In the genomic region with DNA sequence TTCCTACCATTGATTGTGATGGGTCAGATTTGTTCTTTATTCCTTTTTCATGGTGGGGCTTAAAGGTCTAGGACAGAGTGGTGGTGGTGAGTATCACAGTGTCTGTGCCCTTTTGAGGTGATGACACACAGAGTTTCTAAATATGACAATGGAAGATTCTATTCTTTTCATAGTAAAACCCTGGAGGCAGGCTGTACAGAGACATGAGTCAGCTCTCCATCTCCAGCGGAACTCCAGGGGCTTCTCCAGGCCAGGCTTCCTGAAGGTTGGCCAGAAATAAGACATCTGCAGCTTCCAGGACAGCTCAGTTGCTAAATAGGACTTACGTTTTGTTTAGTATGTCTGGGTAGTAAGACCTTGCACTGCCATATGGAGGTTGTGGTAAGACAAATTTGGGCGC, we compare ENCODE assay signal across 18 cellular contexts.
DNase-seq lines count a peak whose midpoint lies in the region; ATAC-seq and TF ChIP-seq lines count a peak whose summit lies in the region.
"Had no signal": no experiment of that assay in that cellular context is flagged by ENCODE, and none has a peak within 500 bp of the region (broad histone marks: within the 10 kb centered on the region; RNA-seq: fewer than 3 reads in every experiment).

No MANE protein-coding gene starts in this region.

- BruUV-seq in IMR-90 (replicated peaks; lab: Mats Ljungman, UMichigan), result no TSS peak

- H4K8ac ChIP-seq in IMR-90 (ENCODE audit: low read depth in 2 of 2, low read length in 2 of 2), result no peak overlapping the region

- H4K91ac ChIP-seq in IMR-90 (ENCODE audit: insufficient read depth, low read depth, low read length), result no peak overlapping the region

- POLR2A ChIA-PET in IMR-90 (lab: Charles Lee; ENCODE audit: unreplicated experiment), result interaction anchor here (0.7 kb wide), 1 partner anchor 92 kb away, joined by 4 read pairs; no protein-coding TSS in a partner anchor
- POLR2A ChIA-PET in CD4-positive, alpha-beta memory T cell (lab: Charles Lee; ENCODE audit: partially characterized antibody), result no interaction called here

- H3K4me1 ChIP-seq in IMR-90 (ENCODE audit: control insufficient read depth, insufficient read depth, low read length), result peaks cover 5% of the 10 kb centered on the region
- peaks cover 4% of the 10 kb centered on the region for H3K4me1 ChIP-seq in right cardiac atrium (ENCODE audit: control insufficient read depth, insufficient read depth, low read length)
- H3K4me1 ChIP-seq in CD4-positive, alpha-beta memory T cell (ENCODE audit: insufficient read depth, low read length), result no peaks in the 10 kb centered on the region
- H3K4me1 ChIP-seq: colonic mucosa had no signal

- no peak overlapping the region for H3K9ac ChIP-seq in IMR-90 (ENCODE audit: low read depth, low read length)

- H3K18ac ChIP-seq in IMR-90 (ENCODE audit: low read depth, low read length), result peak overlapping the region; percentile 26; the same call in 1 of the 2 replicates

- H4K5ac ChIP-seq in IMR-90 (ENCODE audit: low read depth, low read length), result no peak overlapping the region

- H3K4me3 ChIP-seq in AG10803 (ENCODE audit: low read length), result no peak overlapping the region
- H3K4me3 ChIP-seq in IMR-90 (ENCODE audit: insufficient read depth, low read depth, low read length), result no peak overlapping the region
- H3K4me3 ChIP-seq in right cardiac atrium (ENCODE audit: low read length), result no peak overlapping the region
- H3K4me3 ChIP-seq in CD4-positive, alpha-beta memory T cell (ENCODE audit: low read length in 2 of 2), result no peak overlapping the region
- H3K4me3 ChIP-seq: colonic mucosa had no signal

- no peak overlapping the region for H3K56ac ChIP-seq in IMR-90 (ENCODE audit: extremely low read depth, insufficient read depth, low read length)

- ATAC-seq in IMR-90 (ENCODE audit: low read depth) (peak; percentile 76), right cardiac atrium (peak in 1 of 2 donors; percentile 55), GM21717 (IDR thresholded peaks at IDR 0.05; ENCODE audit: unreplicated experiment) (no peak)
- ATAC-seq: T-helper 17 cell had no signal

- no peak overlapping the region for H2AK9ac ChIP-seq in IMR-90 (replicated peaks; ENCODE audit: low read depth, low read length, poor library complexity)

- H3K14ac ChIP-seq in IMR-90 (replicated peaks; ENCODE audit: low read depth, low read length), result no peak overlapping the region; the same call in 1 of the 2 replicates

- no peak for TF ChIP-seq POLR2A in IMR-90 (IDR thresholded peaks at IDR 0.05; ENCODE audit: low read depth, low read length)

- TF ChIP-seq RAD21 in IMR-90 (IDR thresholded peaks at IDR 0.05; ENCODE audit: low read length), result no peak

- H4K20me1 ChIP-seq in IMR-90 (ENCODE audit: insufficient read depth, low read length), result no peaks in the 10 kb centered on the region

- WGBS in IMR-90 (ENCODE audit: extremely low coverage in 2 of 2, insufficient read length in 1 of 2), 2 experiments, result no CpG with 5 or more reads among the region's 3 CpGs
- WGBS in right cardiac atrium, result 70% methylated on average over 3 of the region's 3 CpGs

- H3K36me3 ChIP-seq in IMR-90 (ENCODE audit: control insufficient read depth, insufficient read depth, low read length), result no peaks in the 10 kb centered on the region
- no peaks in the 10 kb centered on the region for H3K36me3 ChIP-seq in CD4-positive, alpha-beta memory T cell (ENCODE audit: insufficient read depth, low read length)
- H3K36me3 ChIP-seq: colonic mucosa, WERI-Rb-1 had no signal

- H3K27me3 Mint-ChIP-seq in CD4-positive, alpha-beta memory T cell, result no peaks in the 10 kb centered on the region

- no peaks in the 10 kb centered on the region for H3K9me3 Mint-ChIP-seq in CD4-positive, alpha-beta memory T cell
- H3K9me3 Mint-ChIP-seq: H9 had no signal

- H3K4ac ChIP-seq in IMR-90 (ENCODE audit: low read depth, low read length), result no peak overlapping the region

- intact Hi-C loops in IMR-90 (cut with micrococcal nuclease), result loop anchor here (10.0 kb wide), 1 partner anchor 142 kb away; no protein-coding TSS in a partner anchor
- intact Hi-C loops in right cardiac atrium (cut with DNase I), result no loop called here
- intact Hi-C loops in CD4-positive, alpha-beta memory T cell (cut with micrococcal nuclease), result no loop called here

- peaks cover 7% of the 10 kb centered on the region; the same call in 1 of the 2 replicates for H3K9me1 ChIP-seq in IMR-90 (ENCODE audit: insufficient read depth, low read length)

- no peak overlapping the region for H2BK20ac ChIP-seq in IMR-90 (ENCODE audit: low read depth, low read length)

- 0 out of 2 replicates have a peak overlapping the region, but pooled peaks have one; percentile 14 for H3K4me2 ChIP-seq in IMR-90 (ENCODE audit: low read depth, low read length)

- no peak for TF ChIP-seq CTCF in AG10803 (conservative IDR thresholded peaks at IDR 0.05; ENCODE audit: low read length)
- TF ChIP-seq CTCF in IMR-90 (conservative IDR thresholded peaks at IDR 0.05; ENCODE audit: low read depth, low read length), result no peak

- H3K79me1 ChIP-seq in IMR-90 (ENCODE audit: low read depth in 1 of 2, low read length in 2 of 2), result peaks cover 1% of the 10 kb centered on the region in 2 experiments; a peak in 2 of 4 replicates

- H2AFZ ChIP-seq in IMR-90 (replicated peaks; ENCODE audit: low read length, poor library complexity), result no peak overlapping the region

- H2BK5ac ChIP-seq in IMR-90 (ENCODE audit: low read depth, low read length, poor library complexity, severe bottlenecking), result peak overlapping the region; percentile 70

- H3K27ac Mint-ChIP-seq in CD4-positive, alpha-beta memory T cell, result no peak overlapping the region
- H3K27ac Mint-ChIP-seq: H9, T-helper 17 cell had no signal

- no peak overlapping the region for H2AK5ac ChIP-seq in IMR-90 (ENCODE audit: low read depth, low read length)

- CTCF ChIA-PET in IMR-90 (lab: Yijun Ruan, JAX), result no interaction called here
- CTCF ChIA-PET in CD4-positive, alpha-beta memory T cell (lab: Charles Lee; ENCODE audit: partially characterized antibody), result interaction anchor here (1.0 kb wide), 1 partner anchor 153 kb away, joined by 3 read pairs; no protein-coding TSS in a partner anchor

- no peak overlapping the region for H3K23ac ChIP-seq in IMR-90 (ENCODE audit: low read depth, low read length)

- H3K4me3 Mint-ChIP-seq in CD4-positive, alpha-beta memory T cell, result no peak overlapping the region
- H3K4me3 Mint-ChIP-seq: H9, T-helper 17 cell had no signal

- dilution Hi-C loops in IMR-90 (cut with HindIII; ENCODE audit: low sequenced_read_pairs, unreplicated experiment), result no loop called here

- H2BK15ac ChIP-seq in IMR-90 (ENCODE audit: low read depth, low read length), result no peak overlapping the region

- H2BK120ac ChIP-seq in IMR-90 (ENCODE audit: low read depth, low read length), result no peak overlapping the region

- no peaks in the 10 kb centered on the region for H3K4me1 Mint-ChIP-seq in CD4-positive, alpha-beta memory T cell
- H3K4me1 Mint-ChIP-seq: T-helper 17 cell had no signal

- H3K27me3 ChIP-seq in IMR-90 (ENCODE audit: control insufficient read depth, insufficient read depth, low read length) (no peaks in the 10 kb centered on the region), right cardiac atrium (ENCODE audit: control insufficient read depth, insufficient read depth) (no peaks in the 10 kb centered on the region)
- no peaks in the 10 kb centered on the region for H3K27me3 ChIP-seq in CD4-positive, alpha-beta memory T cell (ENCODE audit: insufficient read depth, low read length)
- H3K27me3 ChIP-seq: colonic mucosa had no signal

- no peaks in the 10 kb centered on the region for H3K9me3 ChIP-seq in IMR-90 (ENCODE audit: control insufficient read depth, insufficient read depth, low read length)
- H3K9me3 ChIP-seq in right cardiac atrium (ENCODE audit: control insufficient read depth, low read length), result no peaks in the 10 kb centered on the region
- H3K9me3 ChIP-seq in CD4-positive, alpha-beta memory T cell (ENCODE audit: control insufficient read depth in 1 of 2, low read length in 2 of 2), result no peaks in the 10 kb centered on the region
- H3K9me3 ChIP-seq: colonic mucosa had no signal

- in situ Hi-C loops in IMR-90 (cut with MboI; ENCODE audit: low sequenced_read_pairs), result no loop called here

- H3K27ac ChIP-seq in IMR-90 (ENCODE audit: insufficient read depth, low read length) (no peak overlapping the region), right cardiac atrium (ENCODE audit: low read length) (peak overlapping the region; percentile 51)
- no peak overlapping the region for H3K27ac ChIP-seq in CD4-positive, alpha-beta memory T cell (ENCODE audit: low read depth, low read length)
- H3K27ac ChIP-seq: colonic mucosa, WERI-Rb-1 had no signal

- no peaks in the 10 kb centered on the region for H3K36me3 Mint-ChIP-seq in CD4-positive, alpha-beta memory T cell

- peak; percentile 79 for DNase-seq in AG10803 (ENCODE audit: low read depth)
- DNase-seq in IMR-90, result peak; percentile 86
- DNase-seq in dermis blood vessel endothelial cell, result peak; percentile 62
- DNase-seq in right cardiac atrium, result no peak
- DNase-seq in Ammon's horn (ENCODE audit: low spot score), result no peak
- no peak for DNase-seq in CD4-positive, alpha-beta memory T cell
- DNase-seq in pons (ENCODE audit: low spot score), result no peak
- DNase-seq: activated CD4-positive, alpha-beta T cell treated with anti-CD3 and anti-CD28 coated beads, Interleukin-2, amount 50 U/mL, for 48 hours; colonic mucosa; H9; NCI-H1436 treated with DMSO at 0.1 percent for 48 hours; NCI-H82; OCI-M1; SIG-M5; stimulated activated CD4-positive, alpha-beta T cell treated with anti-CD3 and anti-CD28 coated beads, Interleukin-12 subunit alpha, Interleukin-12 subunit beta, amount 100 ng/mL, for 4 hours; T-helper 17 cell; WERI-Rb-1 had no signal

TF ChIP-seq in IMR-90, 13 proteins besides CTCF, POLR2A, EP300 and RAD21 (continues in another document):
- TF ChIP-seq FOS (IDR thresholded peaks at IDR 0.05; ENCODE audit: low read depth, low read length) (0 out of 2 replicates have a peak, but pooled peaks have one; percentile 24), MAZ (IDR thresholded peaks at IDR 0.05; ENCODE audit: borderline replicate concordance, low read depth, low read length) (no peak), CHD1 (IDR thresholded peaks at IDR 0.05; ENCODE audit: low read depth, low read length) (no peak), CEBPB (IDR thresholded peaks at IDR 0.05; ENCODE audit: low read depth, low read length) (no peak), ELK1 (IDR thresholded peaks at IDR 0.05; ENCODE audit: borderline replicate concordance, low read depth, low read length) (no peak), NFE2L2 (IDR thresholded peaks at IDR 0.05; ENCODE audit: low read depth, low read length) (no peak), RFX5 (IDR thresholded peaks at IDR 0.05; ENCODE audit: low read depth, low read length) (no peak), RCOR1 (IDR thresholded peaks at IDR 0.05; ENCODE audit: insufficient replicate concordance, low read length) (no peak)

Comparison
In these comparisons a context has a peak if more than half of its experiments do, and no peak if none do; other contexts are left out.
1. DNase-seq: peak in AG10803 (single experiment), IMR-90 (single experiment) and dermis blood vessel endothelial cell (single experiment); none in right cardiac atrium (0 of 3), Ammon's horn (single experiment), CD4-positive, alpha-beta memory T cell (0 of 5) and pons (single experiment).